Comparison of ENCODE assay signal across 8 cellular contexts in the genomic region with DNA sequence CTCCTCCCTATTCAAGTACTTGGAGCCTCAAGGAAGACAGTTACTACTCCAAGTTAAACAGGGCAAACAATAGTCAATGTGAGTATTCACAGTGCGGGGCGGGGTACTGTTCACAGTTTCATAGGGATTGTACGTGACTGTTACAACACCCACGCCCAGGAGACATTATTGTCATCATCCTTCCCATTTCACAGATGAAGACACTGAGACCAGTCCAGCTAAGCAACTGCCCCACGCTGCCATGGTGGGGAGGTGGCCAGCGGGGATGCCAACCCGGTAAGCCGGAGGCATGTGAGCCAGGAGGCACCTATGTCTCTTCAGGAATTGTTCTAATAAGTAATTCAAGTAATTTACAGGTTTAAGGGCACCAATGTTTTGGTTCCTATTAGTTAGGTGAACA. TPM values are rescaled to one million over a fixed set of nuclear protein-coding genes. Genes with fewer than 3 reads are reported as not detected.
DNase-seq lines count a peak whose midpoint lies in the region; ATAC-seq and TF ChIP-seq lines count a peak whose summit lies in the region.

No MANE protein-coding gene starts in this region.

- peaks cover 59% of the 10 kb centered on the region for H3K79me2 ChIP-seq in MM.1S (ENCODE audit: low read length)

- intact Hi-C loops in CD4-positive, alpha-beta memory T cell (cut with micrococcal nuclease) = no loop called here
- intact Hi-C loops in heart right ventricle (cut with DNase I) = no loop called here

- no peaks in the 10 kb centered on the region for H3K9me2 ChIP-seq in MM.1S (replicated peaks; ENCODE audit: insufficient read depth, low read length)

- no peaks in the 10 kb centered on the region for H3K9me3 Mint-ChIP-seq in CD4-positive, alpha-beta memory T cell
- no peaks in the 10 kb centered on the region for H3K9me3 Mint-ChIP-seq in chondrocyte (ENCODE audit: low read depth)
- H3K9me3 Mint-ChIP-seq in naive thymus-derived CD8-positive, alpha-beta T cell = no peaks in the 10 kb centered on the region

- H3K4me3 Mint-ChIP-seq in CD4-positive, alpha-beta memory T cell = peak overlapping the region; percentile 80 to 94 (median 92)
- peak overlapping the region; percentile 99 for H3K4me3 Mint-ChIP-seq in chondrocyte (ENCODE audit: unreplicated experiment)
- H3K4me3 Mint-ChIP-seq in naive thymus-derived CD8-positive, alpha-beta T cell = peak overlapping the region; percentile 64 to 99 (median 94)

- peak overlapping the region in 1 of 7 donors; percentile 58 for H3K27ac Mint-ChIP-seq in CD4-positive, alpha-beta memory T cell
- H3K27ac Mint-ChIP-seq in chondrocyte (ENCODE audit: unreplicated experiment) = no peak overlapping the region
- no peak overlapping the region for H3K27ac Mint-ChIP-seq in naive thymus-derived CD8-positive, alpha-beta T cell

- no peak for DNase-seq in CD4-positive, alpha-beta memory T cell
- DNase-seq in MM.1S (no peak), chondrocyte (ENCODE audit: low spot score) (no peak), heart right ventricle (no peak), DMS153 treated with DMSO at 0.1 percent for 48 hours (lab: John Stamatoyannopoulos, UW; ENCODE audit: unreplicated experiment) (no peak), SKM-1 treated with dmso at 0.1 percent for 144 hours (lab: John Stamatoyannopoulos, UW; ENCODE audit: unreplicated experiment) (no peak)
- DNase-seq in naive thymus-derived CD8-positive, alpha-beta T cell = no peak
- DNase-seq in stimulated activated CD4-positive, alpha-beta T cell treated with anti-CD3 and anti-CD28 coated beads, Interleukin-15, amount 100 ng/mL, for 24 hours = no peak

- peaks cover 4 to 38% (median 24%) of the 10 kb centered on the region in 4 donors for H3K4me1 Mint-ChIP-seq in CD4-positive, alpha-beta memory T cell
- H3K4me1 Mint-ChIP-seq in chondrocyte (ENCODE audit: low read depth) = peaks cover 34% of the 10 kb centered on the region
- H3K4me1 Mint-ChIP-seq in naive thymus-derived CD8-positive, alpha-beta T cell = peaks cover 7 to 43% (median 17%) of the 10 kb centered on the region in 4 donors

- no peaks in the 10 kb centered on the region for H4K20me1 ChIP-seq in MM.1S (ENCODE audit: insufficient read depth, low read length)

- peaks cover 26% of the 10 kb centered on the region for H3K4me1 ChIP-seq in CD4-positive, alpha-beta memory T cell (ENCODE audit: insufficient read depth, low read length)
- 0 out of 2 replicates have a peak, but pooled peaks cover 3% of the 10 kb centered on the region for H3K4me1 ChIP-seq in MM.1S (ENCODE audit: low read length)
- H3K4me1 ChIP-seq in heart right ventricle = peaks cover 3 to 28% (median 9%) of the 10 kb centered on the region in 9 donors

- H2AFZ ChIP-seq in MM.1S (ENCODE audit: low read length) = 0 out of 2 replicates have a peak overlapping the region, but pooled peaks have one; percentile 94

- H3F3A ChIP-seq in MM.1S (ENCODE audit: insufficient read depth, low read length) = no peaks in the 10 kb centered on the region

- CTCF ChIA-PET in CD4-positive, alpha-beta memory T cell (lab: Charles Lee; ENCODE audit: partially characterized antibody) = no interaction called here

- TF ChIP-seq CTCF in MM.1S (IDR thresholded peaks at IDR 0.05; ENCODE audit: low read length) (no peak), chondrocyte (IDR thresholded peaks at IDR 0.05) (no peak), heart right ventricle (IDR thresholded peaks at IDR 0.05) (no peak)

- H3K27me3 Mint-ChIP-seq in CD4-positive, alpha-beta memory T cell = peaks cover 1 to 10% of the 10 kb centered on the region in 2 donors
- H3K27me3 Mint-ChIP-seq in chondrocyte (ENCODE audit: low read depth) = no peaks in the 10 kb centered on the region
- peaks cover 0 to 10% (median 8%) of the 10 kb centered on the region in 5 donors for H3K27me3 Mint-ChIP-seq in naive thymus-derived CD8-positive, alpha-beta T cell

- ATAC-seq in naive thymus-derived CD8-positive, alpha-beta T cell = no peak
- no peak for ATAC-seq in heart right ventricle

- H3K27me3 ChIP-seq in CD4-positive, alpha-beta memory T cell (ENCODE audit: insufficient read depth, low read length) = no peaks in the 10 kb centered on the region
- H3K27me3 ChIP-seq in MM.1S (replicated peaks; ENCODE audit: insufficient read depth, low read length) (no peaks in the 10 kb centered on the region), heart right ventricle (peaks cover 0 to 17% (median 0%) of the 10 kb centered on the region in 7 donors)

- peak overlapping the region; percentile 70 to 83 for H3K4me3 ChIP-seq in CD4-positive, alpha-beta memory T cell (ENCODE audit: low read length in 2 of 2)
- H3K4me3 ChIP-seq in MM.1S (ENCODE audit: low read length) (peak overlapping the region; percentile 88), heart right ventricle (peak overlapping the region in 5 of 10 donors; percentile 63 to 86 (median 68))

- H3K36me3 ChIP-seq in CD4-positive, alpha-beta memory T cell (ENCODE audit: insufficient read depth, low read length) = no peaks in the 10 kb centered on the region
- 0 out of 2 replicates have a peak, but pooled peaks cover 2% of the 10 kb centered on the region for H3K36me3 ChIP-seq in MM.1S (replicated peaks; ENCODE audit: insufficient read depth, low read length)
- peaks cover 0 to 26% (median 0%) of the 10 kb centered on the region in 9 donors for H3K36me3 ChIP-seq in heart right ventricle

- peak overlapping the region; percentile 91 for H3K9ac ChIP-seq in MM.1S (ENCODE audit: low read length)

- peak overlapping the region; percentile 73 for H3K4me2 ChIP-seq in MM.1S (ENCODE audit: low read depth, low read length)

- H3K36me3 Mint-ChIP-seq in CD4-positive, alpha-beta memory T cell = peaks cover 0 to 3% of the 10 kb centered on the region in 2 donors
- H3K36me3 Mint-ChIP-seq in chondrocyte (ENCODE audit: low read depth) = peaks cover 4% of the 10 kb centered on the region
- H3K36me3 Mint-ChIP-seq in naive thymus-derived CD8-positive, alpha-beta T cell = peaks cover 0 to 3% (median 0%) of the 10 kb centered on the region in 3 donors

- 34 to 47% methylated on average over 8 of the region's 8 CpGs for WGBS in heart right ventricle, 2 donors

- H3K27ac ChIP-seq in CD4-positive, alpha-beta memory T cell (ENCODE audit: low read depth, low read length) = no peak overlapping the region
- H3K27ac ChIP-seq in MM.1S (ENCODE audit: low read length) (no peak overlapping the region), heart right ventricle (peak overlapping the region in 1 of 10 donors; percentile 75)

- POLR2A ChIA-PET in CD4-positive, alpha-beta memory T cell (lab: Charles Lee; ENCODE audit: partially characterized antibody) = no interaction called here
- POLR2A ChIA-PET in naive thymus-derived CD8-positive, alpha-beta T cell (lab: Charles Lee) = no interaction called here

- H3K9me3 ChIP-seq in CD4-positive, alpha-beta memory T cell (ENCODE audit: control insufficient read depth in 1 of 2, low read length in 2 of 2) = no peaks in the 10 kb centered on the region
- H3K9me3 ChIP-seq in MM.1S (replicated peaks; ENCODE audit: insufficient read depth, low read length) (no peaks in the 10 kb centered on the region), heart right ventricle (no peaks in the 10 kb centered on the region)

RNA-seq across cellular contexts. Expression of gene HJURP, which starts 1.0 kb away (rescaled TPM):
- under 1 TPM; 0.19 to 0.44 TPM for total RNA-seq in CD4-positive, alpha-beta memory T cell
- not detected for polyA plus RNA-seq in CD4-positive, alpha-beta memory T cell
- 6.9 to 9.2 TPM (median 8.2 TPM) in 3 replicates for total RNA-seq in chondrocyte
- total RNA-seq in naive thymus-derived CD8-positive, alpha-beta T cell = not detected
- polyA plus RNA-seq in naive thymus-derived CD8-positive, alpha-beta T cell = not detected
- 1 to 10 TPM in 2 of 10 donors, under 1 TPM in 4, not detected in 4; 0.24 to 2.9 (median 0.45) TPM for total RNA-seq in heart right ventricle
- under 1 TPM; 0.22 to 0.28 TPM for polyA plus RNA-seq in heart right ventricle
